ENCODE assay signal across 8 cellular contexts in genomic region chr1:40315795-40316594, GRCh38. TPM values are rescaled to one million over a fixed set of nuclear protein-coding genes. Genes with fewer than 3 reads are reported as not detected.
DNase-seq lines count a peak whose midpoint lies in the region; ATAC-seq and TF ChIP-seq lines count a peak whose summit lies in the region.

No MANE protein-coding gene starts in this region.

- no peaks in the 10 kb centered on the region; the same call in 1 of the 2 replicates for H3K4me1 ChIP-seq in iPS DF 6.9 (ENCODE audit: control insufficient read depth, insufficient read depth, low read length)
- peaks cover 4 to 8% of the 10 kb centered on the region in 2 donors for H3K4me1 ChIP-seq in gastrocnemius medialis

- peak overlapping the region; percentile 81 for H3K4me3 Mint-ChIP-seq in activated naive CD8-positive, alpha-beta T cell treated with anti-CD3 and anti-CD28 coated beads, Interleukin-2, amount 50 U/mL, for 24 hours
- H3K4me3 Mint-ChIP-seq in endothelial cell (ENCODE audit: unreplicated experiment): no peak overlapping the region

- no peak overlapping the region for H3K27ac ChIP-seq in iPS DF 6.9 (ENCODE audit: low read length)
- H3K27ac ChIP-seq in gastrocnemius medialis: no peak overlapping the region

- intact Hi-C loops in gastrocnemius medialis (cut with DNase I; ENCODE audit: low total_unique reads): loop anchor here (2.0 to 5.0 kb wide), 2 partner anchors 91 to 163 kb away; no protein-coding TSS in a partner anchor

- H3K27ac Mint-ChIP-seq in activated naive CD8-positive, alpha-beta T cell treated with anti-CD3 and anti-CD28 coated beads, Interleukin-2, amount 50 U/mL, for 24 hours: no peak overlapping the region
- no peak overlapping the region for H3K27ac Mint-ChIP-seq in endothelial cell (ENCODE audit: unreplicated experiment)

- TF ChIP-seq CTCF in GM10266 (IDR thresholded peaks at IDR 0.05; ENCODE audit: control insufficient read depth, insufficient read depth, low read depth, missing control alignments) (no peak), gastrocnemius medialis (IDR thresholded peaks at IDR 0.05 in 4 of 5, conservative IDR thresholded peaks at IDR 0.05 in 1 of 5) (no peak), endothelial cell (IDR thresholded peaks at IDR 0.05; ENCODE audit: unreplicated experiment) (no peak)

- H3K4me1 Mint-ChIP-seq in activated naive CD8-positive, alpha-beta T cell treated with anti-CD3 and anti-CD28 coated beads, Interleukin-2, amount 50 U/mL, for 24 hours: peaks cover 36% of the 10 kb centered on the region
- peaks cover 13% of the 10 kb centered on the region for H3K4me1 Mint-ChIP-seq in endothelial cell (ENCODE audit: unreplicated experiment)

- TF ChIP-seq POLR2A in gastrocnemius medialis (IDR thresholded peaks at IDR 0.05): no peak

- no peaks in the 10 kb centered on the region for H3K9me3 Mint-ChIP-seq in activated naive CD8-positive, alpha-beta T cell treated with anti-CD3 and anti-CD28 coated beads, Interleukin-2, amount 50 U/mL, for 24 hours
- H3K9me3 Mint-ChIP-seq in endothelial cell (ENCODE audit: unreplicated experiment): no peaks in the 10 kb centered on the region

- no CpG with 5 or more reads among the region's 41 CpGs for WGBS in iPS DF 6.9 (ENCODE audit: insufficient coverage, insufficient read length)

- ATAC-seq in activated naive CD8-positive, alpha-beta T cell treated with anti-CD3 and anti-CD28 coated beads, Interleukin-2, amount 50 U/mL, for 24 hours: peak; percentile 7
- peak in 1 of 2 donors; percentile 12 for ATAC-seq in gastrocnemius medialis
- ATAC-seq in HG03460 (IDR thresholded peaks at IDR 0.05; ENCODE audit: unreplicated experiment): no peak
- ATAC-seq in GM21717 (IDR thresholded peaks at IDR 0.05; ENCODE audit: unreplicated experiment): no peak

- no peaks in the 10 kb centered on the region for H3K36me3 Mint-ChIP-seq in activated naive CD8-positive, alpha-beta T cell treated with anti-CD3 and anti-CD28 coated beads, Interleukin-2, amount 50 U/mL, for 24 hours (ENCODE audit: low read depth)
- no peaks in the 10 kb centered on the region for H3K36me3 Mint-ChIP-seq in endothelial cell (ENCODE audit: low read depth, unreplicated experiment)

- H3K27me3 Mint-ChIP-seq in activated naive CD8-positive, alpha-beta T cell treated with anti-CD3 and anti-CD28 coated beads, Interleukin-2, amount 50 U/mL, for 24 hours: peaks cover 13% of the 10 kb centered on the region
- peaks cover 14% of the 10 kb centered on the region for H3K27me3 Mint-ChIP-seq in endothelial cell (ENCODE audit: unreplicated experiment)

- no peaks in the 10 kb centered on the region for H3K9me3 ChIP-seq in iPS DF 6.9 (ENCODE audit: control insufficient read depth, insufficient read depth, low read length)
- H3K9me3 ChIP-seq in gastrocnemius medialis: no peaks in the 10 kb centered on the region

- H3K27me3 ChIP-seq in iPS DF 6.9 (ENCODE audit: control insufficient read depth, insufficient read depth, low read length) (peaks cover 27% of the 10 kb centered on the region), gastrocnemius medialis (peaks cover 33 to 47% (median 41%) of the 10 kb centered on the region in 3 donors)

- in situ Hi-C loops in gastrocnemius medialis (cut with MboI; ENCODE audit: low sequenced_read_pairs in 4 of 4): no loop called here

- H3K4me3 ChIP-seq in iPS DF 6.9 (ENCODE audit: low read length) (peak overlapping the region; percentile 48; the same call in 1 of the 2 replicates), gastrocnemius medialis (peak overlapping the region; percentile 39 to 60 (median 46))

- H3K36me3 ChIP-seq in iPS DF 6.9 (ENCODE audit: control insufficient read depth, insufficient read depth, low read length): peaks cover under 1% of the 10 kb centered on the region; the same call in 1 of the 2 replicates
- H3K36me3 ChIP-seq in gastrocnemius medialis: no peaks in the 10 kb centered on the region

- DNase-seq in GM10266 (ENCODE audit: extremely low spot score) (peak; percentile 49), NCI-H345 (lab: John Stamatoyannopoulos, UW) (peak; percentile 49), iPS DF 6.9 (ENCODE audit: low read depth, low spot score) (no peak), gastrocnemius medialis (no peak), endothelial cell (ENCODE audit: low spot score) (no peak)
- peak; percentile 37 for DNase-seq in activated naive CD8-positive, alpha-beta T cell treated with anti-CD3 and anti-CD28 coated beads, Interleukin-2, amount 50 U/mL, for 24 hours

RNA-seq across cellular contexts. Expression of gene COL9A2, which starts 1.1 kb away (rescaled TPM):
- total RNA-seq in gastrocnemius medialis: 1 to 10 TPM in 1 of 4 donors, under 1 TPM in 1, not detected in 2; 0.07 to 8.9 TPM
- total RNA-seq in endothelial cell (ENCODE audit: unreplicated experiment): 5.4 TPM

RNA-seq across cellular contexts. Expression of gene SMAP2, which starts 57.5 kb away (rescaled TPM):
- 100 to 1,000 TPM in 1 of 4 donors, 10 to 100 TPM in 3; 14.9 to 121 (median 47.5) TPM for total RNA-seq in gastrocnemius medialis
- 12.1 TPM for total RNA-seq in endothelial cell (ENCODE audit: unreplicated experiment)

RNA-seq across cellular contexts. Expression of gene ZMPSTE24, which starts 58.0 kb away (rescaled TPM):
- total RNA-seq in gastrocnemius medialis (10 to 100 TPM; 19.9 to 31.9 (median 24.0) TPM), endothelial cell (ENCODE audit: unreplicated experiment) (32.9 TPM)

Comparison
In these comparisons a context has a peak if more than half of its experiments do, and no peak if none do; other contexts are left out.
1. DNase-seq: peak in GM10266 (single experiment), NCI-H345 (single experiment) and activated naive CD8-positive, alpha-beta T cell treated with anti-CD3 and anti-CD28 coated beads, Interleukin-2, amount 50 U/mL, for 24 hours (single experiment); none in iPS DF 6.9 (single experiment), gastrocnemius medialis (0 of 2) and endothelial cell (single experiment).